In genomic region chr1:210597555-210598134, GRCh38 we compare ENCODE assay signal across 9 cellular contexts.
A peak's percentile ranks its signal among the peaks of the same experiment; 100 is the strongest.
DNase-seq lines count a peak whose midpoint lies in the region; ATAC-seq and TF ChIP-seq lines count a peak whose summit lies in the region.
"Had no signal": no experiment of that assay in that cellular context is flagged by ENCODE, and none has a peak within 500 bp of the region (broad histone marks: within the 10 kb centered on the region; RNA-seq: fewer than 3 reads in every experiment).

No MANE protein-coding gene starts in this region.

- DNase-seq in T1000 (lab: John Stamatoyannopoulos, UW) (peak; percentile 83), kidney epithelial cell (ENCODE audit: low read depth) (peak; percentile 96), GM10266 (ENCODE audit: extremely low spot score) (no peak), COR-L47 (lab: John Stamatoyannopoulos, UW) (no peak), NCI-H128 (lab: John Stamatoyannopoulos, UW; ENCODE audit: unreplicated experiment) (no peak), NCI-H82 treated with DMSO at 0.1 percent for 48 hours (lab: John Stamatoyannopoulos, UW; ENCODE audit: unreplicated experiment) (no peak)

- TF ChIP-seq CTCF in kidney epithelial cell (IDR thresholded peaks at IDR 0.05; ENCODE audit: insufficient read depth, low read length, poor library complexity, severe bottlenecking) (no peak), GM10266 (IDR thresholded peaks at IDR 0.05; ENCODE audit: control insufficient read depth, insufficient read depth, low read depth, missing control alignments) (no peak)

- H3K27me3 ChIP-seq in kidney epithelial cell (ENCODE audit: control insufficient read depth, insufficient read depth, low read length): no peaks in the 10 kb centered on the region

- H3K36me3 ChIP-seq in kidney epithelial cell (ENCODE audit: control insufficient read depth, insufficient read depth, low read length): no peaks in the 10 kb centered on the region

- H3K4me3 ChIP-seq in kidney epithelial cell (ENCODE audit: low read depth, low read length): no peak overlapping the region

- peak; percentile 98 for ATAC-seq in GM18868 (IDR thresholded peaks at IDR 0.05; ENCODE audit: unreplicated experiment)
- peak; percentile 90 for ATAC-seq in HG03060 (IDR thresholded peaks at IDR 0.05; ENCODE audit: low read depth, unreplicated experiment)
- ATAC-seq: Panc1 had no signal

Comparison
In these comparisons a context has a peak if more than half of its experiments do, and no peak if none do; other contexts are left out.
1. DNase-seq: peak in T1000 (single experiment) and kidney epithelial cell (single experiment); none in GM10266 (single experiment), COR-L47 (single experiment), NCI-H128 (single experiment) and NCI-H82 treated with DMSO at 0.1 percent for 48 hours (single experiment).